ENCODE assay signal across 1 cellular context in genomic region chr20:22575737-22576136, GRCh38.
TF ChIP-seq lines count a peak whose summit lies in the region.

No MANE protein-coding gene starts in this region.

TF ChIP-seq in liver, 16 proteins besides CTCF, POLR2A, EP300 and RAD21 (continued from another document):
- TF ChIP-seq REST (IDR thresholded peaks at IDR 0.05) (no peak), NR2F2 (IDR thresholded peaks at IDR 0.05) (no peak), MAX (IDR thresholded peaks at IDR 0.05) (no peak), EGR1 (IDR thresholded peaks at IDR 0.05; ENCODE audit: low read depth in 2 of 2) (no peak)
